16 cellular contexts compared by ENCODE assay signal in genomic region chr4:26839534-26839951, GRCh38. TPM values are rescaled to one million over a fixed set of nuclear protein-coding genes. Genes with fewer than 3 reads are reported as not detected.
DNase-seq lines count a peak whose midpoint lies in the region; ATAC-seq and TF ChIP-seq lines count a peak whose summit lies in the region.
"Had no signal": no experiment of that assay in that cellular context is flagged by ENCODE, and none has a peak within 500 bp of the region (broad histone marks: within the 10 kb centered on the region; RNA-seq: fewer than 3 reads in every experiment).

No MANE protein-coding gene starts in this region.

- H3K4me2 ChIP-seq in mesendoderm (ENCODE audit: low read length) (no peak overlapping the region), PC-9 (no peak overlapping the region)

- peak overlapping the region; percentile 23 for H2BK120ac ChIP-seq in mesendoderm (ENCODE audit: low read depth, low read length)

- H3K4me1 ChIP-seq in body of pancreas (peaks cover 5% of the 10 kb centered on the region), mesendoderm (ENCODE audit: control insufficient read depth, low read depth, low read length) (peaks cover 5% of the 10 kb centered on the region), PC-9 (replicated peaks; ENCODE audit: insufficient read depth) (no peaks in the 10 kb centered on the region)

- 34 to 46% methylated on average over 5 of the region's 5 CpGs for WGBS in body of pancreas, 2 donors
- WGBS in mesendoderm (ENCODE audit: extremely low coverage, insufficient coverage, low lambda C conversion rate), result no CpG with 5 or more reads among the region's 5 CpGs

- ATAC-seq in body of pancreas, result peak; percentile 64
- ATAC-seq in HG03095 (IDR thresholded peaks at IDR 0.05; ENCODE audit: unreplicated experiment), result no peak
- ATAC-seq: natural killer cell treated with Interleukin-12 subunit alpha and Interleukin-12 subunit beta and Interleukin-15 and Interleukin-18, amount 100 ng/mL, for 72 hours had no signal

- H3K79me2 ChIP-seq in mesendoderm (ENCODE audit: control insufficient read depth, insufficient read depth, low read length) (no peaks in the 10 kb centered on the region), PC-9 (ENCODE audit: low read depth) (no peaks in the 10 kb centered on the region)

- no peak overlapping the region for H3K9ac ChIP-seq in mesendoderm (ENCODE audit: low read length)

- H2BK15ac ChIP-seq in mesendoderm (replicated peaks; ENCODE audit: low read depth), result no peak overlapping the region

- H2AFZ ChIP-seq in PC-9, result no peak overlapping the region

- intact Hi-C loops in body of pancreas (cut with DNase I), result no loop called here
- intact Hi-C loops in PC-9 (cut with micrococcal nuclease; ENCODE audit: unreplicated experiment), result no loop called here

- CTCF ChIA-PET in PC-9 (lab: Charles Lee), result no interaction called here

- no peak overlapping the region for H3K23ac ChIP-seq in mesendoderm (ENCODE audit: low read length)

- H3K9me3 ChIP-seq in body of pancreas (no peaks in the 10 kb centered on the region), PC-9 (ENCODE audit: insufficient read depth, low read depth) (no peaks in the 10 kb centered on the region)
- H3K9me3 ChIP-seq: esophagus squamous epithelium had no signal

- no peaks in the 10 kb centered on the region for H4K20me1 ChIP-seq in PC-9 (ENCODE audit: insufficient read depth)

- H3K27ac ChIP-seq in body of pancreas (no peak overlapping the region), mesendoderm (ENCODE audit: low read depth, low read length) (no peak overlapping the region), PC-9 (no peak overlapping the region)
- H3K27ac ChIP-seq: esophagus squamous epithelium had no signal

- no peak overlapping the region for H4K5ac ChIP-seq in mesendoderm (ENCODE audit: low read length)

- no peak overlapping the region for H3K4ac ChIP-seq in mesendoderm (ENCODE audit: low read depth, low read length)

- H3F3A ChIP-seq in PC-9 (ENCODE audit: insufficient read depth, low read depth), result no peaks in the 10 kb centered on the region

- POLR2A ChIA-PET in PC-9 (lab: Charles Lee; ENCODE audit: unreplicated experiment), result no interaction called here

- H3K36me3 ChIP-seq in body of pancreas (replicated peaks in 1 of 2; ENCODE audit: insufficient read depth in 1 of 2, low read depth in 2 of 2) (no peaks in the 10 kb centered on the region), mesendoderm (ENCODE audit: control insufficient read depth, insufficient read depth, low read length) (no peaks in the 10 kb centered on the region), PC-9 (ENCODE audit: low read depth) (no peaks in the 10 kb centered on the region)
- H3K36me3 ChIP-seq: esophagus squamous epithelium had no signal

- H3K79me1 ChIP-seq in mesendoderm (ENCODE audit: low read length), result no peaks in the 10 kb centered on the region

- H2AK5ac ChIP-seq in mesendoderm (ENCODE audit: low read length), result no peak overlapping the region

- H3K56ac ChIP-seq in mesendoderm (ENCODE audit: low read length), result peak overlapping the region; percentile 72

- H3K27me3 ChIP-seq in body of pancreas, result no peaks in the 10 kb centered on the region
- no peaks in the 10 kb centered on the region for H3K27me3 ChIP-seq in mesendoderm (ENCODE audit: insufficient read depth, low read length, poor library complexity)
- H3K27me3 ChIP-seq in PC-9 (ENCODE audit: insufficient read depth, low read depth), result no peaks in the 10 kb centered on the region

- BruUV-seq in PC-9 (replicated peaks; lab: Mats Ljungman, UMichigan), result no TSS peak

- no peaks in the 10 kb centered on the region for H3K9me2 ChIP-seq in PC-9 (ENCODE audit: insufficient read depth)

- DNase-seq in EL (peak; percentile 57), NCI-H1694 treated with DMSO at 0.1 percent for 48 hours (lab: John Stamatoyannopoulos, UW) (peak; percentile 83), body of pancreas (peak in 3 of 4 donors; percentile 32 to 74 (median 35)), mesendoderm (peak; percentile 28), PC-9 (no peak), NCI-H748 (lab: John Stamatoyannopoulos, UW; ENCODE audit: unreplicated experiment) (no peak), NCI-H2107 treated with DMSO at 0.1 percent for 48 hours (lab: John Stamatoyannopoulos, UW; ENCODE audit: unreplicated experiment) (no peak)
- DNase-seq: activated CD4-positive, alpha-beta memory T cell treated with anti-CD3 and anti-CD28 coated beads for 36 hours; activated gamma-delta T cell treated with Interleukin-2 at 50 U/mL for 16 hours; DMS153; esophagus squamous epithelium; kidney; NK-92 treated with Interleukin-12 subunit alpha and Interleukin-12 subunit beta, amount 100 ng/mL, for 24 hours; T-helper 1 cell had no signal

- no peak overlapping the region for H3K4me3 ChIP-seq in body of pancreas
- H3K4me3 ChIP-seq in mesendoderm (ENCODE audit: low read length), result no peak overlapping the region
- no peak overlapping the region for H3K4me3 ChIP-seq in PC-9
- H3K4me3 ChIP-seq: esophagus squamous epithelium had no signal

- H3K18ac ChIP-seq in mesendoderm (ENCODE audit: low read length), result peak overlapping the region; percentile 72

- no peak for TF ChIP-seq POLR2A in body of pancreas (IDR thresholded peaks at IDR 0.05)

- no peak overlapping the region for H4K8ac ChIP-seq in mesendoderm (ENCODE audit: low read depth, low read length)

- TF ChIP-seq CTCF in body of pancreas (IDR thresholded peaks at IDR 0.05) (no peak), PC-9 (conservative IDR thresholded peaks at IDR 0.05) (no peak)

- H2BK5ac ChIP-seq in mesendoderm (ENCODE audit: low read length), result no peak overlapping the region

RNA-seq across cellular contexts. Expression of gene STIM2, which starts 21.1 kb away (rescaled TPM):
- 10 to 100 TPM; 10.9 to 53.4 TPM for total RNA-seq in body of pancreas
- polyA plus RNA-seq in mesendoderm (2013, experiment 1 of 2), result 23.9 TPM
- 22.4 TPM for polyA plus RNA-seq in mesendoderm (2013, experiment 2 of 2)
- 21.8 and 30.2 TPM in 2 replicates for total RNA-seq in PC-9 (2021)

Comparison
In these comparisons a context has a peak if more than half of its experiments do, and no peak if none do; other contexts are left out.
1. DNase-seq: peak in EL (single experiment), NCI-H1694 treated with DMSO at 0.1 percent for 48 hours (single experiment), body of pancreas (3 of 4) and mesendoderm (single experiment); none in PC-9 (0 of 2), NCI-H748 (single experiment) and NCI-H2107 treated with DMSO at 0.1 percent for 48 hours (single experiment).